1 cellular context compared by ENCODE assay signal in the genomic region with DNA sequence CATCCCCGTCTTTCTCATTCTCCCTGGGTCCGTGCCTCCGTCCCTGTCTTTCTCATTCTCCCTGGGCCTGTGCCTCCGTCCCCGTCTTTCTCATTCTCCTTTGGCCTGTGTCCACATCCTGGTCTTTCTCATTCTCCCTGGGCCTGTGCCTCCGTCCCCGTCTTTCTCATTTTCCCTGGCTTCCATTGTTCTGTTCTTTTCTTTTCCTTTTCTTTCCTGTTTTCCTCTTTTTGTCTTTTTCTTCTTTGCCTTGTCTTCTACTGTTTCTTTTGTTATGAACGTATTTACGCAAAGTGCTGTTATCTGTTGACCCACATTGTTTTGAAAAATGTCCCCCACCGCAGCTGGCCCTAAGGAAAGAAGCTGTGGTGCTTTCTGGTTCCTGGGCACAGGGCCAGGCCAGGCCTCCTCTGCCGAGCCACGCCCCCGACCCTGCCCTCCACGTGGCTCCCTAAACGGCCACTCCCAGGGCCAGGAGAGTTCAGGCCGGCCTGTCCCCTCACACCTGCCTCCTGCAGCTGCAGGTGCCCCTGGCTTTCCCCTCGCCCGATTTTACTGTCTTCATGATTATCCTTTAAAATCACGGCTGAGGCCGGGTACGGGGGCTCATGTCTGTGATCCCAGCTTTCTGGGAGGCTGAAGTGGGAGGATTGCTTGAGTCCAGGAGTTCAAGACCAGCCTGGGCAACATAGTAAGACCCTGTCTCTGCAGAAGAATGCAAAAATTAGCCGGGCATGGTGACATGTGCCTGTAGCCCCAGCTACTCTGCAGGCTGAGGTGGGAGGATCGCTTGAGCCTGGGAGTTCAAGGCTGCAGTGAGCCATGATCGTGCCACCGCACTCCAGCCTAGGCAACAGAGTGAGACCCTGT.
TF ChIP-seq lines count a peak whose summit lies in the region.

No MANE protein-coding gene starts in this region.

TF ChIP-seq in K562, 482 proteins besides CTCF, POLR2A, EP300 and RAD21 (continued from another document and continues in another):
- TF ChIP-seq, protein P1, sequence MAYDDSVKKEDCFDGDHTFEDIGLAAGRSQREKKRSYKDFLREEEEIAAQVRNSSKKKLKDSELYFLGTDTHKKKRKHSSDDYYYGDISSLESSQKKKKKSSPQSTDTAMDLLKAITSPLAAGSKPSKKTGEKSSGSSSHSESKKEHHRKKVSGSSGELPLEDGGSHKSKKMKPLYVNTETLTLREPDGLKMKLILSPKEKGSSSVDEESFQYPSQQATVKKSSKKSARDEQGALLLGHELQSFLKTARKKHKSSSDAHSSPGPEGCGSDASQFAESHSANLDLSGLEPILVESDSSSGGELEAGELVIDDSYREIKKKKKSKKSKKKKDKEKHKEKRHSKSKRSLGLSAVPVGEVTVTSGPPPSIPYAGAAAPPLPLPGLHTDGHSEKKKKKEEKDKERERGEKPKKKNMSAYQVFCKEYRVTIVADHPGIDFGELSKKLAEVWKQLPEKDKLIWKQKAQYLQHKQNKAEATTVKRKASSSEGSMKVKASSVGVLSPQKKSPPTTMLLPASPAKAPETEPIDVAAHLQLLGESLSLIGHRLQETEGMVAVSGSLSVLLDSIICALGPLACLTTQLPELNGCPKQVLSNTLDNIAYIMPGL (CRISPR knock-in tag; IDR thresholded peaks at IDR 0.05), result no peak
- TF ChIP-seq GTF2B (IDR thresholded peaks at IDR 0.05; ENCODE audit: extremely low read depth, insufficient read length) (no peak), MTA1 (IDR thresholded peaks at IDR 0.05; ENCODE audit: borderline replicate concordance) (peak; percentile 70), NR4A1 (CRISPR knock-in tag; IDR thresholded peaks at IDR 0.05) (no peak), NR4A1 (tag; IDR thresholded peaks at IDR 0.05) (no peak), ZZZ3 (IDR thresholded peaks at IDR 0.05) (no peak), FOXP1 (CRISPR knock-in tag; IDR thresholded peaks at IDR 0.05) (peak; percentile 58; the same call in 1 of the 2 replicates), NCOA6 (IDR thresholded peaks at IDR 0.05) (no peak), ZNF644 (tag; IDR thresholded peaks at IDR 0.05; ENCODE audit: low read depth) (no peak), ATF2 (CRISPR knock-in tag; IDR thresholded peaks at IDR 0.05) (no peak), ZNF24 (IDR thresholded peaks at IDR 0.05) (no peak), YBX1 (IDR thresholded peaks at IDR 0.05) (0 out of 2 replicates have a peak, but pooled peaks have one; percentile 50), RBM17 (IDR thresholded peaks at IDR 0.05; ENCODE audit: borderline replicate concordance, low read depth, low read length) (no peak), HMG20A (CRISPR knock-in tag; conservative IDR thresholded peaks at IDR 0.05) (no peak), RREB1 (CRISPR knock-in tag; IDR thresholded peaks at IDR 0.05) (no peak), ZFX (CRISPR knock-in tag; IDR thresholded peaks at IDR 0.05) (peak; percentile 63), CHD7 (IDR thresholded peaks at IDR 0.05; ENCODE audit: low read depth, low read length) (no peak), GATAD2A (IDR thresholded peaks at IDR 0.05) (no peak), NR2F6 (CRISPR knock-in tag; IDR thresholded peaks at IDR 0.05) (no peak), CBX2 (IDR thresholded peaks at IDR 0.05; ENCODE audit: insufficient read depth, low read length, poor library complexity, severe bottlenecking) (no peak), ATF7 (IDR thresholded peaks at IDR 0.05) (peak; percentile 50; the same call in 1 of the 2 replicates), LEF1 (IDR thresholded peaks at IDR 0.05) (peak; percentile 81), TAF7 (tag; IDR thresholded peaks at IDR 0.05) (no peak), POLR3G (IDR thresholded peaks at IDR 0.05; ENCODE audit: extremely low read depth, insufficient read length, insufficient replicate concordance) (no peak)
- TF ChIP-seq, protein P2, sequence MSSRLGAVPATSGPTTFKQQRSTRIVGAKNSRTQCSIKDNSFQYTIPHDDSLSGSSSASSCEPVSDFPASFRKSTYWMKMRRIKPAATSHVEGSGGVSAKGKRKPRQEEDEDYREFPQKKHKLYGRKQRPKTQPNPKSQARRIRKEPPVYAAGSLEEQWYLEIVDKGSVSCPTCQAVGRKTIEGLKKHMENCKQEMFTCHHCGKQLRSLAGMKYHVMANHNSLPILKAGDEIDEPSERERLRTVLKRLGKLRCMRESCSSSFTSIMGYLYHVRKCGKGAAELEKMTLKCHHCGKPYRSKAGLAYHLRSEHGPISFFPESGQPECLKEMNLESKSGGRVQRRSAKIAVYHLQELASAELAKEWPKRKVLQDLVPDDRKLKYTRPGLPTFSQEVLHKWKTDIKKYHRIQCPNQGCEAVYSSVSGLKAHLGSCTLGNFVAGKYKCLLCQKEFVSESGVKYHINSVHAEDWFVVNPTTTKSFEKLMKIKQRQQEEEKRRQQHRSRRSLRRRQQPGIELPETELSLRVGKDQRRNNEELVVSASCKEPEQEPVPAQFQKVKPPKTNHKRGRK (tag; IDR thresholded peaks at IDR 0.05), result peak; percentile 66; the same call in 1 of the 2 replicates
- TF ChIP-seq, protein P3, sequence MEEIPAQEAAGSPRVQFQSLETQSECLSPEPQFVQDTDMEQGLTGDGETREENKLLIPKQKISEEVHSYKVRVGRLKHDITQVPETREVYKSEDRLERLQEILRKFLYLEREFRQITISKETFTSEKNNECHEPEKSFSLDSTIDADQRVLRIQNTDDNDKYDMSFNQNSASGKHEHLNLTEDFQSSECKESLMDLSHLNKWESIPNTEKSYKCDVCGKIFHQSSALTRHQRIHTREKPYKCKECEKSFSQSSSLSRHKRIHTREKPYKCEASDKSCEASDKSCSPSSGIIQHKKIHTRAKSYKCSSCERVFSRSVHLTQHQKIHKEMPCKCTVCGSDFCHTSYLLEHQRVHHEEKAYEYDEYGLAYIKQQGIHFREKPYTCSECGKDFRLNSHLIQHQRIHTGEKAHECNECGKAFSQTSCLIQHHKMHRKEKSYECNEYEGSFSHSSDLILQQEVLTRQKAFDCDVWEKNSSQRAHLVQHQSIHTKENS (CRISPR knock-in tag; IDR thresholded peaks at IDR 0.05), result no peak
